ENCODE assay signal across 14 cellular contexts in genomic region chr12:117564885-117565284, GRCh38.
"Had no signal": no experiment of that assay in that cellular context is flagged by ENCODE, and none has a peak within 500 bp of the region (broad histone marks: within the 10 kb centered on the region; RNA-seq: fewer than 3 reads in every experiment).

No MANE protein-coding gene starts in this region.

- H3K27ac ChIP-seq: lower lobe of right lung, ovary, stomach had no signal

- DNase-seq: activated B cell treated with CpG ODN at 0.5 μM for 24 hours; activated CD4-positive, alpha-beta T cell treated with anti-CD3 and anti-CD28 coated beads, Interleukin-2, amount 10 ng/mL, durations not matched to agents 24 days and 14 days; activated naive CD4-positive, alpha-beta T cell treated with anti-CD3 and anti-CD28 coated beads for 36 hours; activated T-cell treated with anti-CD3 and anti-CD28 coated beads for 4 hours; glutamatergic neuron; lower lobe of right lung; ovary; stimulated activated CD4-positive, alpha-beta T cell treated with anti-CD3 and anti-CD28 coated beads, Interleukin-15, amount 100 ng/mL, for 24 hours; stimulated activated CD4-positive, alpha-beta T cell treated with anti-CD3 and anti-CD28 coated beads, Interleukin-4, amount 100 ng/mL, for 4 hours; stomach had no signal

- ATAC-seq: activated T-helper 17 cell treated with anti-CD3 and anti-CD28 coated beads, Interleukin-2, amount 50 U/mL, for 72 hours; esophagus mucosa; lower lobe of right lung had no signal

- FAIRE-seq: astrocyte, endometrium had no signal

- H3K4me3 ChIP-seq: lower lobe of right lung, ovary, stomach had no signal
